Comparison of ENCODE assay signal across 1 cellular context in the genomic region with DNA sequence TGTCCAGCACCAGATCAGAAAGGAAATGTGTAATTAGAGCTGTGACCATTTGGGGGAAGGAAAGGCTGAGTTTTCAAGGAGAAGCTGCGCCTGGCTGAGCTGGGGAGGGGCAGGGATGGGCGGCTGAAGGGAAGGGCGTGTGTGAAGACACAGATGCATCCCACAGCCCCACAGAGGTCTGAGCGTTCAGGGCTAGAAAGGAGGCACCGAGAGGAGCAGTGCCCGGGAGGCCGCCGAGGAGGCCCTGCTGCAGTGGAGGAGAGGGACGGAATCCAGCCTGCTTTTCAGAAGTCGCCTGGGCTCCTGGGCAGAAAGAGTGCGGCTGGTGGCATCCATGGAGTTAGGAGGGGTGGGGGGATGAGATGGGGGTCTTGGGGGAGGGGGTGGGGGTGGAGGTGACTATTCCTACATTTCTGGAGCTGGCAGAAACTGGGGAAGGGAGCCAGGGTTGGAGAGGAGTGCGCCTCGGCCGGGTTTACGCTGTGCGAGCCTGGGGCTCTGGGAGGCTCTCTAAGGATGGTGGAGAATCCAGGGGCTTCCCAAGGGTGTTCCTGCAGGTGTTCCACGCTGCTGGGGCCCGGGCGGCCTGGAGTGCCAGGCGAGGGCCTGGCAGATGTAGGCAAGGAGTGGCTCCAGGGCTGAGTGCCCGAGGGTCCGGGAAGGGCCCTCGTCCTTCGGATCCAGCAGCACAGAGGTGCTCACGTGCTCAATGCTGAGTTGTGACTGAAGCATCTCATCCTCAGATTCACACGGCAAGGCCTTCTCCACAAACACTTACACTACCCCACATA.
TF ChIP-seq lines count a peak whose summit lies in the region.

No MANE protein-coding gene starts in this region.

TF ChIP-seq in WTC11, 78 proteins besides CTCF, POLR2A, EP300 and RAD21 (continued from another document):
- TF ChIP-seq ESRRA (CRISPR knock-in tag; IDR thresholded peaks at IDR 0.05; ENCODE audit: borderline replicate concordance) (no peak), KAT7 (CRISPR knock-in tag; IDR thresholded peaks at IDR 0.05; ENCODE audit: borderline replicate concordance) (no peak), FOXJ3 (CRISPR knock-in tag; IDR thresholded peaks at IDR 0.05; ENCODE audit: borderline replicate concordance) (no peak), E2F4 (CRISPR knock-in tag; IDR thresholded peaks at IDR 0.05; ENCODE audit: borderline replicate concordance, low read depth) (no peak), ZNF138 (CRISPR knock-in tag; conservative IDR thresholded peaks at IDR 0.05) (no peak)
- TF ChIP-seq, protein P1, sequence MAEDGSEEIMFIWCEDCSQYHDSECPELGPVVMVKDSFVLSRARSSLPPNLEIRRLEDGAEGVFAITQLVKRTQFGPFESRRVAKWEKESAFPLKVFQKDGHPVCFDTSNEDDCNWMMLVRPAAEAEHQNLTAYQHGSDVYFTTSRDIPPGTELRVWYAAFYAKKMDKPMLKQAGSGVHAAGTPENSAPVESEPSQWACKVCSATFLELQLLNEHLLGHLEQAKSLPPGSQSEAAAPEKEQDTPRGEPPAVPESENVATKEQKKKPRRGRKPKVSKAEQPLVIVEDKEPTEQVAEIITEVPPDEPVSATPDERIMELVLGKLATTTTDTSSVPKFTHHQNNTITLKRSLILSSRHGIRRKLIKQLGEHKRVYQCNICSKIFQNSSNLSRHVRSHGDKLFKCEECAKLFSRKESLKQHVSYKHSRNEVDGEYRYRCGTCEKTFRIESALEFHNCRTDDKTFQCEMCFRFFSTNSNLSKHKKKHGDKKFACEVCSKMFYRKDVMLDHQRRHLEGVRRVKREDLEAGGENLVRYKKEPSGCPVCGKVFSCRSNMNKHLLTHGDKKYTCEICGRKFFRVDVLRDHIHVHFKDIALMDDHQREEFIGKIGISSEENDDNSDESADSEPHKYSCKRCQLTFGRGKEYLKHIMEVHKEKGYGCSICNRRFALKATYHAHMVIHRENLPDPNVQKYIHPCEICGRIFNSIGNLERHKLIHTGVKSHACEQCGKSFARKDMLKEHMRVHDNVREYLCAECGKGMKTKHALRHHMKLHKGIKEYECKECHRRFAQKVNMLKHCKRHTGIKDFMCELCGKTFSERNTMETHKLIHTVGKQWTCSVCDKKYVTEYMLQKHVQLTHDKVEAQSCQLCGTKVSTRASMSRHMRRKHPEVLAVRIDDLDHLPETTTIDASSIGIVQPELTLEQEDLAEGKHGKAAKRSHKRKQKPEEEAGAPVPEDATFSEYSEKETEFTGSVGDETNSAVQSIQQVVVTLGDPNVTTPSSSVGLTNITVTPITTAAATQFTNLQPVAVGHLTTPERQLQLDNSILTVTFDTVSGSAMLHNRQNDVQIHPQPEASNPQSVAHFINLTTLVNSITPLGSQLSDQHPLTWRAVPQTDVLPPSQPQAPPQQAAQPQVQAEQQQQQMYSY (CRISPR knock-in tag; IDR thresholded peaks at IDR 0.05) = no peak
